ENCODE assay signal across 17 cellular contexts in genomic region chr6:42506070-42506469, GRCh38.
"Had no signal": no experiment of that assay in that cellular context is flagged by ENCODE, and none has a peak within 500 bp of the region (broad histone marks: within the 10 kb centered on the region; RNA-seq: fewer than 3 reads in every experiment).

No MANE protein-coding gene starts in this region.

- H3K27ac Mint-ChIP-seq: activated CD4-positive, alpha-beta memory T cell treated with anti-CD3 and anti-CD28 coated beads, Interleukin-2, amount 10 ng/mL, durations not matched to agents 7 days and 5 days; stimulated activated effector memory CD8-positive, alpha-beta T cell treated with anti-CD3 and anti-CD28 coated beads, Interleukin-12 subunit alpha, Interleukin-12 subunit beta, amount 100 ng/mL, for 72 hours; WTC11 had no signal

- H3K27me3 Mint-ChIP-seq: activated T-cell treated with anti-CD3 and anti-CD28 coated beads, Interleukin-2, amount 50 U/mL, for 24 hours had no signal

- H3K36me3 Mint-ChIP-seq: stimulated activated effector memory CD8-positive, alpha-beta T cell treated with anti-CD3 and anti-CD28 coated beads, Interleukin-12 subunit alpha, Interleukin-12 subunit beta, amount 100 ng/mL, for 72 hours; WTC11 had no signal

- H3K4me2 ChIP-seq: hepatocyte had no signal

- H3K36me3 ChIP-seq: cardiac muscle cell, esophagus muscularis mucosa, sigmoid colon, thyroid gland, vagina had no signal

- H3K79me2 ChIP-seq: hepatocyte had no signal

- H3K9me3 Mint-ChIP-seq: activated CD4-positive, alpha-beta memory T cell treated with anti-CD3 and anti-CD28 coated beads, Interleukin-2, amount 10 ng/mL, durations not matched to agents 7 days and 5 days; stimulated activated effector memory CD8-positive, alpha-beta T cell treated with anti-CD3 and anti-CD28 coated beads, Interleukin-12 subunit alpha, Interleukin-12 subunit beta, amount 100 ng/mL, for 72 hours; WTC11 had no signal

- H3K9me3 ChIP-seq: esophagus muscularis mucosa, sigmoid colon, thyroid gland, vagina had no signal

- H3K27me3 ChIP-seq: cardiac muscle cell, esophagus muscularis mucosa, hepatocyte, sigmoid colon, thyroid gland, vagina had no signal

- H3K27ac ChIP-seq: cardiac muscle cell, esophagus muscularis mucosa, hepatocyte, sigmoid colon, thyroid gland, vagina had no signal

- DNase-seq: activated CD4-positive, alpha-beta memory T cell treated with anti-CD3 and anti-CD28 coated beads, Interleukin-2, amount 10 ng/mL, durations not matched to agents 7 days and 5 days; activated CD4-positive, alpha-beta T cell treated with anti-CD3 and anti-CD28 coated beads for 4 hours; activated naive CD4-positive, alpha-beta T cell treated with anti-CD3 and anti-CD28 coated beads, Interleukin-2, amount 50 U/mL, for 16 hours; activated T-cell treated with anti-CD3 and anti-CD28 coated beads, Interleukin-2, amount 50 U/mL, for 24 hours; islet precursor cell; midbrain; sigmoid colon; stimulated activated CD4-positive, alpha-beta T cell treated with anti-CD3 and anti-CD28 coated beads, Interleukin-2, amount 100 ng/mL, for 24 hours; thyroid gland had no signal

- ATAC-seq: WTC11 had no signal

- H3K4me1 ChIP-seq: esophagus muscularis mucosa, sigmoid colon, thyroid gland, vagina had no signal

- H2AFZ ChIP-seq: hepatocyte had no signal

- H3K4me3 Mint-ChIP-seq: activated CD4-positive, alpha-beta memory T cell treated with anti-CD3 and anti-CD28 coated beads, Interleukin-2, amount 10 ng/mL, durations not matched to agents 7 days and 5 days; activated T-cell treated with anti-CD3 and anti-CD28 coated beads, Interleukin-2, amount 50 U/mL, for 24 hours; neural crest cell; stimulated activated effector memory CD8-positive, alpha-beta T cell treated with anti-CD3 and anti-CD28 coated beads, Interleukin-12 subunit alpha, Interleukin-12 subunit beta, amount 100 ng/mL, for 72 hours; WTC11 had no signal

- H3K4me3 ChIP-seq: cardiac muscle cell, esophagus muscularis mucosa, hepatocyte, lung, sigmoid colon, thyroid gland, vagina had no signal

- H3K4me1 Mint-ChIP-seq: neural crest cell, WTC11 had no signal
